2 cellular contexts compared by ENCODE assay signal in the genomic region with DNA sequence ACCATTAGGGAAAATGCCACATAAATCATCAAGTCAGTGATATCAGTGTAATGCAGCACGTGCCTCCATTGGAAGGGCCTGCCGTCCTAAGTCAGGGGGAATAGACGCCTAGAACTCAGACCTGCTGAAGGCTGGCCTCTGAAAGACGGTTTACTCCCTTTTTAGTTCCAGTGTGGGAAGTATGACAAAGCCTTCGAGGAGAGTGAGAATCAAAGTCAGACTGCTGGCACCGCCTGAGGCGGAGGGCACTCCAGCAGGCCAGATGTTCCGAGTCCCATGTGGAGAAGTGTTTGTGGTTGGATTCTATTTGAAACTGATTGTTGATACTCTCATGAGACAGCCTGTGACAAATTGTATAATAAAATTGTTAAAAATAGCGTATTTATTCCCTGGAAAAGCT.
TF ChIP-seq lines count a peak whose summit lies in the region.

No MANE protein-coding gene starts in this region.

TF ChIP-seq in SK-N-SH, 30 proteins besides CTCF, POLR2A, EP300 and RAD21 (continued from another document):
- TF ChIP-seq POLR2AphosphoS5 (IDR thresholded peaks at IDR 0.05; ENCODE audit: low read depth, low read length): no peak
- TF ChIP-seq EZH2phosphoT487 (IDR thresholded peaks at IDR 0.05; ENCODE audit: borderline replicate concordance, low read depth): no peak
- no peak for TF ChIP-seq RFX5 (IDR thresholded peaks at IDR 0.05; ENCODE audit: low read length)
- TF ChIP-seq FOXJ3 (CRISPR knock-in tag; IDR thresholded peaks at IDR 0.05): no peak
- no peak for TF ChIP-seq YY1 (IDR thresholded peaks at IDR 0.05; ENCODE audit: low read depth)
- no peak for TF ChIP-seq ELF1 (IDR thresholded peaks at IDR 0.05)
- TF ChIP-seq, protein P1, sequence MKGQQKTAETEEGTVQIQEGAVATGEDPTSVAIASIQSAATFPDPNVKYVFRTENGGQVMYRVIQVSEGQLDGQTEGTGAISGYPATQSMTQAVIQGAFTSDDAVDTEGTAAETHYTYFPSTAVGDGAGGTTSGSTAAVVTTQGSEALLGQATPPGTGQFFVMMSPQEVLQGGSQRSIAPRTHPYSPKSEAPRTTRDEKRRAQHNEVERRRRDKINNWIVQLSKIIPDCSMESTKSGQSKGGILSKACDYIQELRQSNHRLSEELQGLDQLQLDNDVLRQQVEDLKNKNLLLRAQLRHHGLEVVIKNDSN (IDR thresholded peaks at IDR 0.05; ENCODE audit: borderline replicate concordance, low read depth): no peak
- TF ChIP-seq SIN3A (IDR thresholded peaks at IDR 0.05; ENCODE audit: borderline replicate concordance, low read depth, low read length): no peak
- TF ChIP-seq RXRA (IDR thresholded peaks at IDR 0.05; ENCODE audit: borderline replicate concordance, low read depth): no peak

TF ChIP-seq in SK-N-SH treated with all-trans-retinoic acid at 6 μM for 48 hours, 23 proteins besides CTCF, POLR2A, EP300 and RAD21 (continued from another document):
- TF ChIP-seq, protein P2, sequence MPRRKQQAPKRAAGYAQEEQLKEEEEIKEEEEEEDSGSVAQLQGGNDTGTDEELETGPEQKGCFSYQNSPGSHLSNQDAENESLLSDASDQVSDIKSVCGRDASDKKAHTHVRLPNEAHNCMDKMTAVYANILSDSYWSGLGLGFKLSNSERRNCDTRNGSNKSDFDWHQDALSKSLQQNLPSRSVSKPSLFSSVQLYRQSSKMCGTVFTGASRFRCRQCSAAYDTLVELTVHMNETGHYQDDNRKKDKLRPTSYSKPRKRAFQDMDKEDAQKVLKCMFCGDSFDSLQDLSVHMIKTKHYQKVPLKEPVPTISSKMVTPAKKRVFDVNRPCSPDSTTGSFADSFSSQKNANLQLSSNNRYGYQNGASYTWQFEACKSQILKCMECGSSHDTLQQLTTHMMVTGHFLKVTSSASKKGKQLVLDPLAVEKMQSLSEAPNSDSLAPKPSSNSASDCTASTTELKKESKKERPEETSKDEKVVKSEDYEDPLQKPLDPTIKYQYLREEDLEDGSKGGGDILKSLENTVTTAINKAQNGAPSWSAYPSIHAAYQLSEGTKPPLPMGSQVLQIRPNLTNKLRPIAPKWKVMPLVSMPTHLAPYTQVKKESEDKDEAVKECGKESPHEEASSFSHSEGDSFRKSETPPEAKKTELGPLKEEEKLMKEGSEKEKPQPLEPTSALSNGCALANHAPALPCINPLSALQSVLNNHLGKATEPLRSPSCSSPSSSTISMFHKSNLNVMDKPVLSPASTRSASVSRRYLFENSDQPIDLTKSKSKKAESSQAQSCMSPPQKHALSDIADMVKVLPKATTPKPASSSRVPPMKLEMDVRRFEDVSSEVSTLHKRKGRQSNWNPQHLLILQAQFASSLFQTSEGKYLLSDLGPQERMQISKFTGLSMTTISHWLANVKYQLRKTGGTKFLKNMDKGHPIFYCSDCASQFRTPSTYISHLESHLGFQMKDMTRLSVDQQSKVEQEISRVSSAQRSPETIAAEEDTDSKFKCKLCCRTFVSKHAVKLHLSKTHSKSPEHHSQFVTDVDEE (CRISPR knock-in tag; IDR thresholded peaks at IDR 0.05): no peak
- TF ChIP-seq SNAI2 (CRISPR knock-in tag; IDR thresholded peaks at IDR 0.05): no peak
